ENCODE assay signal across 8 cellular contexts in the genomic region with DNA sequence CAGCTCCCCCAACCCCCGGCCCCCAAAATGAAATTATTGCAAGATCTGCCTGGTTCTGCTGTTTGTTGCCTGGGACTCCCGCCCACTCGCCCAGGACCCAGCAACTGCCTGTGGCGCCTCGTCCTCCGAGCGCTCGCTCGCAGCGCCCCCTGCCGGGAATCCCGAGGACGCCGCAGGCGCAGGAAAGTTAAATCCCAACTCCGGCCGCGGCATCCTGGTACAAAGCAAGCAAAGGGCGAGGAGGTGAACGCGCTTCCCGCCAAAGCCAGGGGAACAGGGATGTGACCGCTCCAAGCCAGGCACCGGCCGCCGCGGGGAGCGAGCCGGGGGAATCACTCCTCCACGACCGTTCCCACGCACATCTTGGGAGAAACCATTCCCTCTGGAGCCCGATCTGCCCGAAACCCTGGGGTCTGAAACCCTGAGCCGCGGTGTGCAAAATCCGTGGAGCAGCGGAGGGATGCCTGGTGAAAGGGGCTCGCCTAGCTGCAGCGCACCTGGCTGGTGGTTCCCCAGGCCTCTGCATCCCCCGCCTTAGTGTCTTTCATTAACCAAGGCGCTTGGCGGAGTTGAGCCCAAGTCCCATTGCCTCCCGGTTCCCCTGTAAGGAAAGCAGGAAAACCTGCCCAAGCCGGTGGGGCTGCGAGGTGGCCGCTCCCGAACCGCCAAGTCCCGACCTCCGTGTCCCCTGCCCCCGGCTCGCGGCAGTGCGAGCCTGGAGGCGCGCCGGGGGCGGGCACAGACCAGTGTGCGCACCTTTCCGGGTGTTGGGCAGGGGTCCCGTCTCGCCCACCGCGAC. TPM values are rescaled to one million over a fixed set of nuclear protein-coding genes. Genes with fewer than 3 reads are reported as not detected.
DNase-seq lines count a peak whose midpoint lies in the region; ATAC-seq and TF ChIP-seq lines count a peak whose summit lies in the region.

No MANE protein-coding gene starts in this region.

- intact Hi-C loops in right cardiac atrium (cut with DNase I), result loop anchor here in 2 of 4 donors (5.0 to 10.0 kb wide), 3 partner anchors 180 to 260 kb away; no protein-coding TSS in a partner anchor
- intact Hi-C loops in posterior vena cava (cut with DNase I), result loop anchor here in 1 of 2 donors (10.0 kb wide), 1 partner anchor 260 kb away; no protein-coding TSS in a partner anchor

- peak overlapping the region; percentile 81 for H3K4me3 ChIP-seq in right cardiac atrium (ENCODE audit: low read length)

- peak; percentile 70 for DNase-seq in ACHN
- DNase-seq in GM13976 (ENCODE audit: low spot score), result peak; percentile 79
- DNase-seq in NCI-H82 treated with DMSO at 0.1 percent for 48 hours (lab: John Stamatoyannopoulos, UW; ENCODE audit: unreplicated experiment), result peak; percentile 27
- DNase-seq in amniotic stem cell (lab: John Stamatoyannopoulos, UW), result peak; percentile 70
- peak; percentile 82 to 94 (median 92) for DNase-seq in right cardiac atrium
- peak; percentile 95 for DNase-seq in posterior vena cava (ENCODE audit: low spot score)
- DNase-seq in activated gamma-delta T cell (lab: John Stamatoyannopoulos, UW), result no peak

- ATAC-seq in HG03103 (IDR thresholded peaks at IDR 0.05; ENCODE audit: low read depth, unreplicated experiment) (peak; percentile 70), right cardiac atrium (peak; percentile 82 to 87)

- peak; percentile 87 for TF ChIP-seq CTCF in GM13976 (IDR thresholded peaks at IDR 0.05; ENCODE audit: borderline replicate concordance, control extremely low read depth, extremely low read depth, insufficient read depth, missing control alignments)

- H3K4me1 ChIP-seq in right cardiac atrium (ENCODE audit: control insufficient read depth, insufficient read depth, low read length), result no peaks in the 10 kb centered on the region

- 1% methylated on average over 65 of the region's 65 CpGs for WGBS in right cardiac atrium

- H3K27ac ChIP-seq in right cardiac atrium (ENCODE audit: low read length), result peak overlapping the region; percentile 75

- no peaks in the 10 kb centered on the region for H3K9me3 ChIP-seq in right cardiac atrium (ENCODE audit: control insufficient read depth, low read length)

- in situ Hi-C loops in ACHN (cut with HindIII; ENCODE audit: low pct_ligation_motif_present, low pct_unique_long_range_greater_than_20kb, low sequenced_read_pairs) (no loop called here), GM13976 (cut with MboI; ENCODE audit: low sequenced_read_pairs, unreplicated experiment) (no loop called here)

- no peaks in the 10 kb centered on the region for H3K27me3 ChIP-seq in right cardiac atrium (ENCODE audit: control insufficient read depth, insufficient read depth)

RNA-seq across cellular contexts. Expression of gene SEMA5A, which starts 1.2 kb away (rescaled TPM):
- total RNA-seq in right cardiac atrium (10 to 100 TPM; 23.2 to 28.2 (median 25.3) TPM), posterior vena cava (10 to 100 TPM; 17.6 to 34.1 TPM)
- 6.7 TPM for polyA plus RNA-seq in right cardiac atrium
